Comparison of ENCODE assay signal across 8 cellular contexts in genomic region chr5:143399616-143400540, GRCh38. TPM values are rescaled to one million over a fixed set of nuclear protein-coding genes. Genes with fewer than 3 reads are reported as not detected.
A peak's percentile ranks its signal among the peaks of the same experiment; 100 is the strongest.
DNase-seq lines count a peak whose midpoint lies in the region; ATAC-seq, FAIRE-seq and TF ChIP-seq lines count a peak whose summit lies in the region.

No MANE protein-coding gene starts in this region.

- peaks cover 2% of the 10 kb centered on the region for H3K9me3 Mint-ChIP-seq in astrocyte (ENCODE audit: unreplicated experiment)

- ATAC-seq in Right ventricle myocardium superior (ENCODE audit: poor library complexity) (no peak), lower lobe of right lung (no peak), upper lobe of right lung (no peak), HG03460 (IDR thresholded peaks at IDR 0.05; ENCODE audit: unreplicated experiment) (no peak)

- H3K27ac ChIP-seq in astrocyte (ENCODE audit: low read depth, low read length), result peak overlapping the region; percentile 1
- peak overlapping the region; percentile 28 for H3K27ac ChIP-seq in lower lobe of right lung
- peak overlapping the region; percentile 37 for H3K27ac ChIP-seq in upper lobe of right lung

- no peak for FAIRE-seq in astrocyte (lab: Jason Lieb, UNC)

- peak overlapping the region; percentile 92 for H3K9ac ChIP-seq in astrocyte (ENCODE audit: low read length)

- peaks cover 10% of the 10 kb centered on the region for H3K36me3 ChIP-seq in astrocyte (ENCODE audit: insufficient read depth, low read length)
- H3K36me3 ChIP-seq in lower lobe of right lung, result no peaks in the 10 kb centered on the region
- H3K36me3 ChIP-seq in upper lobe of right lung, result peaks cover 13% of the 10 kb centered on the region

- no peak overlapping the region for H2AFZ ChIP-seq in astrocyte (ENCODE audit: low read depth, low read length)

- intact Hi-C loops in cardiac septum (cut with DNase I), result loop anchor here (5.0 to 10.0 kb wide), 8 partner anchors 38 to 745 kb away; no protein-coding TSS in a partner anchor
- intact Hi-C loops in Right ventricle myocardium superior (cut with DNase I), result loop anchor here (5.0 to 10.0 kb wide), 3 partner anchors 395 to 473 kb away; no protein-coding TSS in a partner anchor
- intact Hi-C loops in lower lobe of right lung (cut with DNase I), result no loop called here
- intact Hi-C loops in upper lobe of right lung (cut with DNase I), result loop anchor here (2.0 kb wide), 1 partner anchor 391 kb away; no protein-coding TSS in a partner anchor

- peaks cover 35% of the 10 kb centered on the region for H3K4me1 ChIP-seq in astrocyte (ENCODE audit: insufficient read depth, low read length)
- H3K4me1 ChIP-seq in lower lobe of right lung, result peaks cover 62% of the 10 kb centered on the region
- peaks cover 51% of the 10 kb centered on the region for H3K4me1 ChIP-seq in upper lobe of right lung

- H3K4me3 ChIP-seq in astrocyte (ENCODE audit: insufficient read depth, low read depth, low read length), result peak overlapping the region; percentile 92
- peak overlapping the region; percentile 92 for H3K4me3 ChIP-seq in lower lobe of right lung
- H3K4me3 ChIP-seq in upper lobe of right lung, result peak overlapping the region; percentile 91

- no peaks in the 10 kb centered on the region for H3K27me3 Mint-ChIP-seq in astrocyte (ENCODE audit: low read depth, unreplicated experiment)

- no peaks in the 10 kb centered on the region for H3K27me3 ChIP-seq in astrocyte (ENCODE audit: insufficient read depth, low read length)
- no peaks in the 10 kb centered on the region for H3K27me3 ChIP-seq in lower lobe of right lung (ENCODE audit: low read depth)
- H3K27me3 ChIP-seq in upper lobe of right lung, result no peaks in the 10 kb centered on the region

- DNase-seq in cardiac septum (ENCODE audit: low spot score) (peak; percentile 75), Right ventricle myocardium superior (no peak), astrocyte (ENCODE audit: low read depth) (no peak), lower lobe of right lung (no peak), upper lobe of right lung (no peak), HPDE6-E6E7 (ENCODE audit: extremely low spot score) (no peak), T1000 (lab: John Stamatoyannopoulos, UW) (no peak)

- peak overlapping the region; percentile 98 for H3K4me2 ChIP-seq in astrocyte (ENCODE audit: low read length)

- H3K4me1 Mint-ChIP-seq in astrocyte (ENCODE audit: low read depth, unreplicated experiment), result peaks cover 36% of the 10 kb centered on the region

- peaks cover 8% of the 10 kb centered on the region for H3K36me3 Mint-ChIP-seq in astrocyte (ENCODE audit: low read depth, unreplicated experiment)

- peak overlapping the region; percentile 93 for H3K4me3 Mint-ChIP-seq in astrocyte (ENCODE audit: unreplicated experiment)

- TF ChIP-seq CTCF in astrocyte (IDR thresholded peaks at IDR 0.05; ENCODE audit: insufficient read depth, low read depth, low read length) (no peak), lower lobe of right lung (IDR thresholded peaks at IDR 0.05) (no peak), upper lobe of right lung (IDR thresholded peaks at IDR 0.05) (no peak)

- no peak overlapping the region for H3K27ac Mint-ChIP-seq in astrocyte (ENCODE audit: unreplicated experiment)

- peaks cover 85% of the 10 kb centered on the region for H3K79me2 ChIP-seq in astrocyte (ENCODE audit: insufficient read depth, low read length)

- no peaks in the 10 kb centered on the region for H3K9me3 ChIP-seq in astrocyte (ENCODE audit: insufficient read depth, low read depth, low read length)
- H3K9me3 ChIP-seq in lower lobe of right lung, result no peaks in the 10 kb centered on the region
- H3K9me3 ChIP-seq in upper lobe of right lung, result no peaks in the 10 kb centered on the region

- H4K20me1 ChIP-seq in astrocyte (ENCODE audit: insufficient read depth, low read length), result peaks cover 48% of the 10 kb centered on the region

RNA-seq across cellular contexts. Expression of gene NR3C1, which starts 3.6 kb away (rescaled TPM):
- 68.5 TPM for total RNA-seq in cardiac septum
- total RNA-seq in Right ventricle myocardium superior, result 48.9 TPM
- total RNA-seq in astrocyte, result 35.4 and 36.1 TPM in 2 replicates
- total RNA-seq in lower lobe of right lung, result 110 TPM
- total RNA-seq in upper lobe of right lung, result 101 TPM
